24 cellular contexts compared by ENCODE assay signal in the genomic region with DNA sequence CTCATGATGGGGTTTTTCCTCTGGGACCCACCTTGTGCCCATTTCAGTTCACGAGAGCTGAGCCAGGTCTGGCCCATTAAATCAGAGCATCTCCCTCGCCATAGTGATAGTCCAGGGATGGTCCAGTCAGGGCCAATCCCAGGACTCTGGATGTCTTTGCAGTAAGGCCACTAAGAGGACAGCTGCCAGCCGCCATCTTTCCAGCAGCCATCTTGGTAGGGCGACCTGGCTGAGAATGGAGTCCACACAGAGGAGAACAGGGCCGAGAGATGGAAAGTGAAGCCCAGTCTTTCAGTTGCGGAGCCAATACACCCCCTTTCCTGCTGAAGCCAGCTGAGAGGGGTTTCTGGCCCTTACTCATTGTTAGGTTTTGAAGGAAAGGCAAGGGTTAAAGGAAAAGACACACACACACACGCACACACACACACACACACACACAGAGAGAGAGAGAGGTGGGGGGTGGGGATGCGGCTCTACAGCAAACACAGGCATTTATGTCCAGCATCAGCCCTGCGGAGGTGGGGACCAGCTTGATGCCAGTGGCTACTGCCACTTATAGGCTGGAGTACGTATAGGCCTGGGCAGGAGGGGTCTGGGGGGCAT. TPM values are rescaled to one million over a fixed set of nuclear protein-coding genes. Genes with fewer than 3 reads are reported as not detected.
DNase-seq lines count a peak whose midpoint lies in the region; ATAC-seq, FAIRE-seq and TF ChIP-seq lines count a peak whose summit lies in the region.
"Had no signal": no experiment of that assay in that cellular context is flagged by ENCODE, and none has a peak within 500 bp of the region (broad histone marks: within the 10 kb centered on the region; RNA-seq: fewer than 3 reads in every experiment).

No MANE protein-coding gene starts in this region.

- peak overlapping the region; percentile 48 for H3K27ac Mint-ChIP-seq in activated CD4-positive, alpha-beta memory T cell treated with anti-CD3 and anti-CD28 coated beads, Interleukin-2, amount 10 ng/mL, durations not matched to agents 7 days and 5 days
- H3K27ac Mint-ChIP-seq in activated CD4-positive, alpha-beta memory T cell treated with anti-CD3 and anti-CD28 coated beads for 36 hours: no peak overlapping the region
- H3K27ac Mint-ChIP-seq in CD8-positive, alpha-beta T cell: peak overlapping the region; percentile 41
- H3K27ac Mint-ChIP-seq: CD4-positive, alpha-beta T cell; HFFc6; IgD-negative memory B cell had no signal

- 95% methylated on average over 9 of the region's 10 CpGs for WGBS in GM12878 (ENCODE audit: insufficient coverage, insufficient replicate concordance, low lambda C conversion rate, missing lambda C conversion rate)

- CTCF ChIA-PET in activated CD4-positive, alpha-beta memory T cell treated with anti-CD3 and anti-CD28 coated beads, Interleukin-2, amount 10 ng/mL, durations not matched to agents 7 days and 5 days (lab: Charles Lee): interaction anchor here (1.1 kb wide), 1 partner anchor 93 kb away, joined by 3 read pairs; no protein-coding TSS in a partner anchor
- CTCF ChIA-PET in activated CD4-positive, alpha-beta memory T cell treated with anti-CD3 and anti-CD28 coated beads for 36 hours (lab: Charles Lee): interaction anchor here (0.6 kb wide), 1 partner anchor 59 kb away, joined by 3 read pairs; no protein-coding TSS in a partner anchor
- CTCF ChIA-PET in CD8-positive, alpha-beta T cell (lab: Charles Lee): interaction anchor here (0.8 to 0.9 kb wide), 2 partner anchors 18 to 78 kb away, joined by 3 read pairs; no protein-coding TSS in a partner anchor
- CTCF ChIA-PET in HEK293 (lab: Yijun Ruan, JAX) (interaction anchor here (0.6 to 1.2 kb wide), 4 partner anchors 11 to 284 kb away, joined by 3 to 6 read pairs (median 3); no protein-coding TSS in a partner anchor), GM12878 (lab: Yijun Ruan, JAX) (interaction anchor here (0.6 kb wide), 1 partner anchor 273 kb away, joined by 3 read pairs; no protein-coding TSS in a partner anchor)

- no peaks in the 10 kb centered on the region for H3K79me2 ChIP-seq in GM12878 (ENCODE audit: control insufficient read depth, insufficient read depth, low read length)

- BruUV-seq in GM12878 (replicated peaks; lab: Mats Ljungman, UMichigan): no TSS peak

- SMC1A ChIA-PET in GM12878 (lab: Charles Lee; ENCODE audit: uncharacterized antibody, unreplicated experiment): interaction anchor here (1.1 to 2.0 kb wide), 2 partner anchors 19 to 88 kb away, joined by 3 to 4 read pairs; no protein-coding TSS in a partner anchor

- FAIRE-seq in GM12878 (lab: Jason Lieb, UNC): no peak
- FAIRE-seq: A549 had no signal

- no peaks in the 10 kb centered on the region for H3K36me3 ChIP-seq in CD8-positive, alpha-beta T cell (ENCODE audit: insufficient read depth, low read length)
- H3K36me3 ChIP-seq in HEK293 (ENCODE audit: control insufficient read depth in 2 of 2, insufficient read depth in 1 of 2, low read length in 2 of 2) (no peaks in the 10 kb centered on the region), GM12878 (ENCODE audit: control insufficient read depth in 2 of 2, insufficient read depth in 2 of 2, low read length in 1 of 2) (no peaks in the 10 kb centered on the region)
- H3K36me3 ChIP-seq: HAP-1 had no signal

- H3K27me3 ChIP-seq in CD8-positive, alpha-beta T cell (ENCODE audit: insufficient read depth, low read length): no peaks in the 10 kb centered on the region
- no peaks in the 10 kb centered on the region for H3K27me3 ChIP-seq in GM12878 (replicated peaks in 1 of 2; ENCODE audit: control insufficient read depth in 2 of 2, insufficient read depth in 2 of 2, low read length in 1 of 2)

- H3K4me2 ChIP-seq in GM12878 (ENCODE audit: control insufficient read depth, insufficient read depth): no peak overlapping the region
- H3K4me2 ChIP-seq: A549 had no signal

- POLR2A ChIA-PET in activated CD4-positive, alpha-beta memory T cell treated with anti-CD3 and anti-CD28 coated beads, Interleukin-2, amount 10 ng/mL, durations not matched to agents 7 days and 5 days (lab: Charles Lee): no interaction called here
- POLR2A ChIA-PET in activated CD4-positive, alpha-beta memory T cell treated with anti-CD3 and anti-CD28 coated beads for 36 hours (lab: Charles Lee): no interaction called here
- POLR2A ChIA-PET in CD8-positive, alpha-beta T cell (lab: Charles Lee): no interaction called here
- POLR2A ChIA-PET in HEK293 (lab: Yijun Ruan, JAX) (interaction anchor here (1.5 kb wide), 1 partner anchor 89 kb away, joined by 4 read pairs; a partner anchor contains a TSS), GM12878 (lab: Charles Lee) (interaction anchor here (1.1 kb wide), 1 partner anchor 10 kb away, joined by 5 read pairs; no protein-coding TSS in a partner anchor)

- TF ChIP-seq RAD21 in GM12878 (IDR thresholded peaks at IDR 0.05; ENCODE audit: insufficient read depth, low read depth, low read length): no peak

- no peaks in the 10 kb centered on the region for H3K9me3 ChIP-seq in CD8-positive, alpha-beta T cell (ENCODE audit: low read length)
- H3K9me3 ChIP-seq in HEK293 (ENCODE audit: control insufficient read depth, insufficient read depth, low read depth, low read length): no peaks in the 10 kb centered on the region
- H3K9me3 ChIP-seq in GM12878 (replicated peaks; ENCODE audit: control insufficient read depth, insufficient read depth, low read length): no peaks in the 10 kb centered on the region; the same call in 2 of the 3 replicates
- H3K9me3 ChIP-seq: A549, HAP-1 had no signal

- TF ChIP-seq POLR2A in GM12878 (IDR thresholded peaks at IDR 0.05; ENCODE audit: low read depth, low read length): no peak

- H3K4me1 ChIP-seq in CD8-positive, alpha-beta T cell (ENCODE audit: insufficient read depth, low read length): peaks cover 5% of the 10 kb centered on the region
- H3K4me1 ChIP-seq in HEK293 (ENCODE audit: control insufficient read depth, insufficient read depth, low read length) (no peaks in the 10 kb centered on the region), GM12878 (ENCODE audit: control insufficient read depth, insufficient read depth, low read length) (peaks cover 42% of the 10 kb centered on the region)
- H3K4me1 ChIP-seq: HAP-1 had no signal

- intact Hi-C loops in activated CD4-positive, alpha-beta memory T cell treated with anti-CD3 and anti-CD28 coated beads for 36 hours (cut with micrococcal nuclease): no loop called here
- intact Hi-C loops in CD8-positive, alpha-beta T cell (cut with DNase I, micrococcal nuclease): no loop called here
- intact Hi-C loops in GM12878 (cut with micrococcal nuclease; ENCODE audit: unreplicated experiment): no loop called here

- no peak overlapping the region for H3K4me3 ChIP-seq in CD8-positive, alpha-beta T cell (ENCODE audit: low read depth, low read length)
- H3K4me3 ChIP-seq in HEK293 (ENCODE audit: low read depth, low read length): no peak overlapping the region
- H3K4me3 ChIP-seq in GM12878: no peak overlapping the region
- H3K4me3 ChIP-seq: A549, HAP-1 had no signal

- in situ Hi-C loops in GM12878 (cut with MboI): no loop called here

- DNase-seq in activated CD4-positive, alpha-beta memory T cell treated with anti-CD3 and anti-CD28 coated beads, Interleukin-2, amount 10 ng/mL, durations not matched to agents 7 days and 5 days: no peak
- DNase-seq in activated CD4-positive, alpha-beta memory T cell treated with anti-CD3 and anti-CD28 coated beads for 36 hours: no peak
- DNase-seq in CD8-positive, alpha-beta T cell: no peak
- DNase-seq in GM12878 (ENCODE audit: low read depth, low spot score) (no peak), NCI-H524 treated with DMSO at 0.1 percent for 48 hours (lab: John Stamatoyannopoulos, UW) (no peak), omental fat pad (ENCODE audit: low spot score) (no peak)
- DNase-seq in stimulated activated CD4-positive, alpha-beta T cell treated with anti-CD3 and anti-CD28 coated beads, Interleukin-2, amount 100 ng/mL, for 48 hours: no peak
- DNase-seq: AML-193; CD4-positive, alpha-beta T cell; DMS153; DMS79; GDM1; HFFc6 had no signal

- ATAC-seq in CD8-positive, alpha-beta T cell: no peak
- ATAC-seq in GM12878: no peak
- no peak for ATAC-seq in omental fat pad (ENCODE audit: low FRiP score)
- ATAC-seq: A549 had no signal

- no peak overlapping the region for H3K27ac ChIP-seq in CD8-positive, alpha-beta T cell (ENCODE audit: low read depth, low read length)
- H3K27ac ChIP-seq in HEK293 (ENCODE audit: extremely low read depth, low read depth, low read length) (no peak overlapping the region), GM12878 (ENCODE audit: control insufficient read depth, insufficient read depth) (no peak overlapping the region)
- H3K27ac ChIP-seq: 22Rv1, A549, C4-2B, HL-60 had no signal

- H3K27me3 Mint-ChIP-seq in activated CD4-positive, alpha-beta memory T cell treated with anti-CD3 and anti-CD28 coated beads, Interleukin-2, amount 10 ng/mL, durations not matched to agents 7 days and 5 days: no peaks in the 10 kb centered on the region
- no peaks in the 10 kb centered on the region for H3K27me3 Mint-ChIP-seq in activated CD4-positive, alpha-beta memory T cell treated with anti-CD3 and anti-CD28 coated beads for 36 hours
- no peaks in the 10 kb centered on the region for H3K27me3 Mint-ChIP-seq in CD8-positive, alpha-beta T cell (ENCODE audit: low read depth)
- H3K27me3 Mint-ChIP-seq: CD4-positive, alpha-beta T cell had no signal

- RAD21 ChIA-PET in GM12878 (lab: Charles Lee; ENCODE audit: unreplicated experiment): no interaction called here

- H3K4me1 Mint-ChIP-seq in activated CD4-positive, alpha-beta memory T cell treated with anti-CD3 and anti-CD28 coated beads, Interleukin-2, amount 10 ng/mL, durations not matched to agents 7 days and 5 days: peaks cover 45% of the 10 kb centered on the region
- H3K4me1 Mint-ChIP-seq in activated CD4-positive, alpha-beta memory T cell treated with anti-CD3 and anti-CD28 coated beads for 36 hours (ENCODE audit: low read depth): peaks cover 24% of the 10 kb centered on the region
- peaks cover 26% of the 10 kb centered on the region for H3K4me1 Mint-ChIP-seq in CD8-positive, alpha-beta T cell (ENCODE audit: low read depth)

- peaks cover 2% of the 10 kb centered on the region for H3K9me3 Mint-ChIP-seq in activated CD4-positive, alpha-beta memory T cell treated with anti-CD3 and anti-CD28 coated beads, Interleukin-2, amount 10 ng/mL, durations not matched to agents 7 days and 5 days
- H3K9me3 Mint-ChIP-seq in activated CD4-positive, alpha-beta memory T cell treated with anti-CD3 and anti-CD28 coated beads for 36 hours: no peaks in the 10 kb centered on the region
- H3K9me3 Mint-ChIP-seq in CD8-positive, alpha-beta T cell: no peaks in the 10 kb centered on the region
- H3K9me3 Mint-ChIP-seq: CD4-positive, alpha-beta T cell; IgD-negative memory B cell had no signal

- TF ChIP-seq EP300 in GM12878 (IDR thresholded peaks at IDR 0.05; ENCODE audit: borderline replicate concordance in 1 of 2, control insufficient read depth in 1 of 2, low read depth in 2 of 2, low read length in 2 of 2): no peak

- no peak overlapping the region for H3K4me3 Mint-ChIP-seq in activated CD4-positive, alpha-beta memory T cell treated with anti-CD3 and anti-CD28 coated beads, Interleukin-2, amount 10 ng/mL, durations not matched to agents 7 days and 5 days
- H3K4me3 Mint-ChIP-seq in activated CD4-positive, alpha-beta memory T cell treated with anti-CD3 and anti-CD28 coated beads for 36 hours: no peak overlapping the region
- H3K4me3 Mint-ChIP-seq in CD8-positive, alpha-beta T cell: no peak overlapping the region
- H3K4me3 Mint-ChIP-seq: CD4-positive, alpha-beta T cell; HFFc6; IgD-negative memory B cell had no signal

- no peak for TF ChIP-seq CTCF in CD8-positive, alpha-beta T cell (IDR thresholded peaks at IDR 0.05)
- TF ChIP-seq CTCF in HEK293 (tag by site-specific recombination; IDR thresholded peaks at IDR 0.05) (no peak), GM12878 (IDR thresholded peaks at IDR 0.05 in 2 of 3, conservative IDR thresholded peaks at IDR 0.05 in 1 of 3; ENCODE audit: control insufficient read depth in 2 of 3, extremely low read depth in 1 of 3, insufficient read depth in 1 of 3, low read depth in 3 of 3, low read length in 3 of 3) (no peak), omental fat pad (IDR thresholded peaks at IDR 0.05) (no peak)

- no peak overlapping the region for H3K9ac ChIP-seq in GM12878 (ENCODE audit: control insufficient read depth, insufficient read depth, low read length)

- H3K36me3 Mint-ChIP-seq in activated CD4-positive, alpha-beta memory T cell treated with anti-CD3 and anti-CD28 coated beads, Interleukin-2, amount 10 ng/mL, durations not matched to agents 7 days and 5 days (ENCODE audit: low read depth): no peaks in the 10 kb centered on the region
- H3K36me3 Mint-ChIP-seq in activated CD4-positive, alpha-beta memory T cell treated with anti-CD3 and anti-CD28 coated beads for 36 hours: no peaks in the 10 kb centered on the region
- H3K36me3 Mint-ChIP-seq in CD8-positive, alpha-beta T cell: no peaks in the 10 kb centered on the region
- H3K36me3 Mint-ChIP-seq: IgD-negative memory B cell had no signal

- no peak overlapping the region for H2AFZ ChIP-seq in GM12878 (ENCODE audit: control insufficient read depth, low read depth, low read length)

- H4K20me1 ChIP-seq in GM12878 (ENCODE audit: control insufficient read depth, insufficient read depth): no peaks in the 10 kb centered on the region

RNA-seq across cellular contexts. Expression of a gene that starts 12.4 kb away (rescaled TPM):
- 10 to 100 TPM; 22.2 to 30.0 TPM for total RNA-seq in activated CD4-positive, alpha-beta memory T cell treated with anti-CD3 and anti-CD28 coated beads, Interleukin-2, amount 10 ng/mL, durations not matched to agents 7 days and 5 days
- 10 to 100 TPM; 31.1 to 31.9 TPM for total RNA-seq in activated CD4-positive, alpha-beta memory T cell treated with anti-CD3 and anti-CD28 coated beads for 36 hours
- total RNA-seq in CD8-positive, alpha-beta T cell: 10 to 100 TPM in 1 of 2 experiments, 1 to 10 TPM in 1; 6.6 to 11.7 TPM
- 25.3 and 27.5 TPM in 2 replicates for total RNA-seq in GM12878 (2013; cell fraction: nucleolus; rRNA removed)
- 99.8 and 102 TPM in 2 replicates for total RNA-seq in GM12878 (2014; rRNA removed)
- total RNA-seq in GM12878 (2014; rRNA removed; fragmentation: Illumina TruSeq; extraction: Trizol): 39.2 and 45.2 TPM in 2 replicates
- total RNA-seq in GM12878 (2021): 125 and 127 TPM in 2 replicates
- polyA plus RNA-seq in GM12878 (2011; ENCODE audit: low read depth): 23.2 TPM
- 38.7 and 58.2 TPM in 2 replicates for polyA plus RNA-seq in GM12878 (2011; rRNA removed)
- 79.0 and 81.0 TPM in 2 replicates for polyA plus RNA-seq in GM12878 (2011; cell fraction: cytosol; rRNA removed)
- 65.6 and 80.7 TPM in 2 replicates for polyA plus RNA-seq in GM12878 (2011; cell fraction: nucleus; rRNA removed)
- polyA plus RNA-seq in GM12878 (2012): 57.8 and 60.4 TPM in 2 replicates
- 13.4 and 47.4 TPM in 2 replicates for polyA plus RNA-seq in GM12878 (2014; fragmentation: Illumina TruSeq; extraction: Trizol)
- 1 to 10 TPM; 3.6 to 9.2 TPM for polyA plus RNA-seq in GM12878 (2014; fragmentation: Nextera tagmentation; extraction: Ambion mirVana)
- polyA plus RNA-seq in GM12878 (2014; rRNA removed): 114 and 120 TPM in 2 replicates
- polyA plus RNA-seq in GM12878 (2016; fragmentation: Nextera tagmentation; extraction: Ambion mirVana): 10 to 100 TPM; 14.2 to 16.3 TPM
- polyA minus RNA-seq in GM12878 (2011; rRNA and poly(A)+ RNA removed): 26.4 and 47.9 TPM in 2 replicates
- 20.2 and 21.9 TPM in 2 replicates for polyA minus RNA-seq in GM12878 (2011; cell fraction: cytosol; rRNA and poly(A)+ RNA removed)
- 10.3 and 17.9 TPM in 2 replicates for polyA minus RNA-seq in GM12878 (2011; cell fraction: nucleus; rRNA and poly(A)+ RNA removed)
- 10 to 100 TPM; 27.4 to 58.8 (median 50.2) TPM for total RNA-seq in omental fat pad

RNA-seq across cellular contexts. Expression of a gene that starts 31.6 kb away (rescaled TPM):
- not detected for total RNA-seq in activated CD4-positive, alpha-beta memory T cell treated with anti-CD3 and anti-CD28 coated beads, Interleukin-2, amount 10 ng/mL, durations not matched to agents 7 days and 5 days
- not detected for total RNA-seq in activated CD4-positive, alpha-beta memory T cell treated with anti-CD3 and anti-CD28 coated beads for 36 hours
- not detected for total RNA-seq in CD8-positive, alpha-beta T cell
- not detected in 2 replicates for total RNA-seq in GM12878 (2013; cell fraction: nucleolus; rRNA removed)
- total RNA-seq in GM12878 (2014; rRNA removed) (not detected in 2 replicates), GM12878 (2014; rRNA removed; fragmentation: Illumina TruSeq; extraction: Trizol) (not detected in 2 replicates), GM12878 (2021) (not detected in 2 replicates), omental fat pad (not detected)
- not detected for polyA plus RNA-seq in GM12878 (2011; ENCODE audit: low read depth)
- polyA plus RNA-seq in GM12878 (2011; rRNA removed) (not detected in 2 replicates), GM12878 (2014; fragmentation: Illumina TruSeq; extraction: Trizol) (not detected in 2 replicates), GM12878 (2014; fragmentation: Nextera tagmentation; extraction: Ambion mirVana) (not detected), GM12878 (2014; rRNA removed) (not detected in 2 replicates), GM12878 (2016; fragmentation: Nextera tagmentation; extraction: Ambion mirVana) (not detected)
- not detected in 2 replicates for polyA plus RNA-seq in GM12878 (2011; cell fraction: cytosol; rRNA removed)
- polyA plus RNA-seq in GM12878 (2011; cell fraction: nucleus; rRNA removed): not detected in 2 replicates
- 0.18 TPM in 1 of 2 replicates, not detected in the other for polyA plus RNA-seq in GM12878 (2012)
- not detected in 2 replicates for polyA minus RNA-seq in GM12878 (2011; rRNA and poly(A)+ RNA removed)
- polyA minus RNA-seq in GM12878 (2011; cell fraction: cytosol; rRNA and poly(A)+ RNA removed): not detected in 2 replicates
- polyA minus RNA-seq in GM12878 (2011; cell fraction: nucleus; rRNA and poly(A)+ RNA removed): not detected in 2 replicates
- total RNA-seq: CD4-positive, alpha-beta T cell; Daoy; H4; HFFc6; HT1080 had no signal
- polyA plus RNA-seq: A549, BJ had no signal

RNA-seq across cellular contexts. Expression of a gene that starts 56.6 kb away (rescaled TPM):
- 10 to 100 TPM; 73.9 to 74.7 TPM for total RNA-seq in activated CD4-positive, alpha-beta memory T cell treated with anti-CD3 and anti-CD28 coated beads, Interleukin-2, amount 10 ng/mL, durations not matched to agents 7 days and 5 days
- total RNA-seq in activated CD4-positive, alpha-beta memory T cell treated with anti-CD3 and anti-CD28 coated beads for 36 hours: 10 to 100 TPM; 55.0 to 56.5 TPM
- total RNA-seq in CD8-positive, alpha-beta T cell: 100 to 1,000 TPM; 194 to 196 TPM
- total RNA-seq in GM12878 (2013; cell fraction: nucleolus; rRNA removed): 527 and 548 TPM in 2 replicates
- total RNA-seq in GM12878 (2014; rRNA removed): 59.2 and 69.5 TPM in 2 replicates
- total RNA-seq in GM12878 (2014; rRNA removed; fragmentation: Illumina TruSeq; extraction: Trizol): 53.0 and 54.0 TPM in 2 replicates
- total RNA-seq in GM12878 (2021): 44.6 and 63.1 TPM in 2 replicates
- 93.5 TPM for polyA plus RNA-seq in GM12878 (2011; ENCODE audit: low read depth)
- polyA plus RNA-seq in GM12878 (2011; rRNA removed): 332 and 365 TPM in 2 replicates
- 197 and 240 TPM in 2 replicates for polyA plus RNA-seq in GM12878 (2011; cell fraction: cytosol; rRNA removed)
- 1,350 and 1,445 TPM in 2 replicates for polyA plus RNA-seq in GM12878 (2011; cell fraction: nucleus; rRNA removed)
- polyA plus RNA-seq in GM12878 (2012): 117 and 140 TPM in 2 replicates
- polyA plus RNA-seq in GM12878 (2014; fragmentation: Illumina TruSeq; extraction: Trizol): 66.3 and 73.8 TPM in 2 replicates
- polyA plus RNA-seq in GM12878 (2014; fragmentation: Nextera tagmentation; extraction: Ambion mirVana): 10 to 100 TPM; 17.4 to 20.1 TPM
- 125 and 126 TPM in 2 replicates for polyA plus RNA-seq in GM12878 (2014; rRNA removed)
- 10 to 100 TPM; 41.7 to 44.1 TPM for polyA plus RNA-seq in GM12878 (2016; fragmentation: Nextera tagmentation; extraction: Ambion mirVana)
- 53.4 and 81.5 TPM in 2 replicates for polyA minus RNA-seq in GM12878 (2011; rRNA and poly(A)+ RNA removed)
- 15.4 and 18.0 TPM in 2 replicates for polyA minus RNA-seq in GM12878 (2011; cell fraction: cytosol; rRNA and poly(A)+ RNA removed)
- 94.8 and 121 TPM in 2 replicates for polyA minus RNA-seq in GM12878 (2011; cell fraction: nucleus; rRNA and poly(A)+ RNA removed)
- total RNA-seq in omental fat pad: 10 to 100 TPM; 16.9 to 59.0 (median 33.7) TPM

Comparison
In these comparisons a context has a peak if more than half of its experiments do, and no peak if none do; other contexts are left out.
1. POLR2A ChIA-PET loops: an anchor here in HEK293 (1.5 kb wide) and GM12878 (1.1 kb wide); none called in activated CD4-positive, alpha-beta memory T cell treated with anti-CD3 and anti-CD28 coated beads, Interleukin-2, amount 10 ng/mL, durations not matched to agents 7 days and 5 days, activated CD4-positive, alpha-beta memory T cell treated with anti-CD3 and anti-CD28 coated beads for 36 hours and CD8-positive, alpha-beta T cell.